Comparison of ENCODE assay signal across 27 cellular contexts in genomic region chr9:16701347-16701746, GRCh38.
"Had no signal": no experiment of that assay in that cellular context is flagged by ENCODE, and none has a peak within 500 bp of the region (broad histone marks: within the 10 kb centered on the region; RNA-seq: fewer than 3 reads in every experiment).

No MANE protein-coding gene starts in this region.

- H2AFZ ChIP-seq: neural progenitor cell had no signal

- ATAC-seq: esophagus mucosa; heart right ventricle; natural killer cell; right lobe of liver; stimulated activated naive CD8-positive, alpha-beta T cell treated with anti-CD3 and anti-CD28 coated beads, Interleukin-15, Interleukin-2, amounts not matched to agents 100 U/mL and 50 U/mL, for 24 hours; T-helper 17 cell had no signal

- H3K4me3 ChIP-seq: coronary artery, dorsolateral prefrontal cortex, heart right ventricle, neural progenitor cell, right lobe of liver, skin epidermis, testis, vagina had no signal

- H3K27ac Mint-ChIP-seq: activated CD4-positive, alpha-beta memory T cell treated with anti-CD3 and anti-CD28 coated beads, Interleukin-2, amount 10 ng/mL, durations not matched to agents 7 days and 5 days; activated CD4-positive, alpha-beta T cell treated with anti-CD3 and anti-CD28 coated beads, Interleukin-2, amount 10 ng/mL, durations not matched to agents 24 days and 14 days; activated T-cell treated with anti-CD3 and anti-CD28 coated beads, Interleukin-2, amount 50 U/mL, for 24 hours; natural killer cell; neural progenitor cell; T-helper 17 cell had no signal

- H3K4me1 Mint-ChIP-seq: activated CD4-positive, alpha-beta memory T cell treated with anti-CD3 and anti-CD28 coated beads, Interleukin-2, amount 10 ng/mL, durations not matched to agents 7 days and 5 days; activated CD4-positive, alpha-beta T cell treated with anti-CD3 and anti-CD28 coated beads, Interleukin-2, amount 10 ng/mL, durations not matched to agents 24 days and 14 days; T-helper 17 cell had no signal

- H3K27me3 Mint-ChIP-seq: activated CD4-positive, alpha-beta memory T cell treated with anti-CD3 and anti-CD28 coated beads, Interleukin-2, amount 10 ng/mL, durations not matched to agents 7 days and 5 days; activated CD4-positive, alpha-beta T cell treated with anti-CD3 and anti-CD28 coated beads, Interleukin-2, amount 10 ng/mL, durations not matched to agents 24 days and 14 days; activated T-cell treated with anti-CD3 and anti-CD28 coated beads, Interleukin-2, amount 50 U/mL, for 24 hours; T-helper 17 cell had no signal

- H3K27ac ChIP-seq: brain microvascular endothelial cell, coronary artery, dorsolateral prefrontal cortex, heart right ventricle, neural progenitor cell, right lobe of liver, skin epidermis, testis, vagina had no signal

- H3K9me3 Mint-ChIP-seq: activated CD4-positive, alpha-beta T cell treated with anti-CD3 and anti-CD28 coated beads, Interleukin-2, amount 10 ng/mL, durations not matched to agents 24 days and 14 days; activated T-cell treated with anti-CD3 and anti-CD28 coated beads, Interleukin-2, amount 50 U/mL, for 24 hours; natural killer cell; neural progenitor cell had no signal

- H3K36me3 ChIP-seq: heart right ventricle, neural progenitor cell, right lobe of liver, vagina had no signal

- H3K27me3 ChIP-seq: brain microvascular endothelial cell, dorsolateral prefrontal cortex, heart right ventricle, neural progenitor cell, right lobe of liver, testis, vagina had no signal

- H3K4me1 ChIP-seq: right lobe of liver, testis had no signal

- H3K9ac ChIP-seq: neural progenitor cell had no signal

- H3K4me3 Mint-ChIP-seq: activated CD4-positive, alpha-beta memory T cell treated with anti-CD3 and anti-CD28 coated beads, Interleukin-2, amount 10 ng/mL, durations not matched to agents 7 days and 5 days; activated CD4-positive, alpha-beta T cell treated with anti-CD3 and anti-CD28 coated beads, Interleukin-2, amount 10 ng/mL, durations not matched to agents 24 days and 14 days; activated T-cell treated with anti-CD3 and anti-CD28 coated beads, Interleukin-2, amount 50 U/mL, for 24 hours; natural killer cell; neural progenitor cell; T-helper 17 cell had no signal

- H3K9me3 ChIP-seq: heart right ventricle, right lobe of liver, testis, vagina had no signal

- H3K4me2 ChIP-seq: neural progenitor cell had no signal

- DNase-seq: activated CD4-positive, alpha-beta memory T cell treated with anti-CD3 and anti-CD28 coated beads, Interleukin-2, amount 10 ng/mL, durations not matched to agents 7 days and 5 days; activated CD4-positive, alpha-beta T cell treated with anti-CD3 and anti-CD28 coated beads, Interleukin-2, amount 10 ng/mL, durations not matched to agents 24 days and 14 days; activated CD4-positive, CD25-positive, alpha-beta regulatory T cell treated with anti-CD3 and anti-CD28 coated beads, Interleukin-2, amount 50 U/mL, for 72 hours; activated CD8-positive, alpha-beta memory T cell treated with anti-CD3 and anti-CD28 coated beads, Interleukin-2, amount 50 U/mL, for 48 hours; activated gamma-delta T cell treated with Interleukin-2 at 50 U/mL for 16 hours; activated naive CD4-positive, alpha-beta T cell treated with anti-CD3 and anti-CD28 coated beads, Interleukin-2, amount 50 U/mL, for 16 hours; activated T-cell treated with anti-CD3 and anti-CD28 coated beads, Interleukin-2, amount 50 U/mL, for 24 hours; amniotic stem cell; brain microvascular endothelial cell; dorsolateral prefrontal cortex; foreskin fibroblast; heart right ventricle; midbrain; natural killer cell; right lobe of liver; stimulated activated CD4-positive, alpha-beta T cell treated with anti-CD3 and anti-CD28 coated beads, Interleukin-12 subunit alpha, Interleukin-12 subunit beta, amount 100 ng/mL, for 4 hours; stimulated activated CD4-positive, alpha-beta T cell treated with anti-CD3 and anti-CD28 coated beads, Interleukin-4, amount 100 ng/mL, for 1 hour; stimulated activated naive CD8-positive, alpha-beta T cell treated with anti-CD3 and anti-CD28 coated beads, Interleukin-15, Interleukin-2, amounts not matched to agents 100 U/mL and 50 U/mL, for 24 hours; T-helper 17 cell; T1000; testis; trophoblast cell had no signal

- H3K36me3 Mint-ChIP-seq: natural killer cell, neural progenitor cell had no signal
